In the genomic region with DNA sequence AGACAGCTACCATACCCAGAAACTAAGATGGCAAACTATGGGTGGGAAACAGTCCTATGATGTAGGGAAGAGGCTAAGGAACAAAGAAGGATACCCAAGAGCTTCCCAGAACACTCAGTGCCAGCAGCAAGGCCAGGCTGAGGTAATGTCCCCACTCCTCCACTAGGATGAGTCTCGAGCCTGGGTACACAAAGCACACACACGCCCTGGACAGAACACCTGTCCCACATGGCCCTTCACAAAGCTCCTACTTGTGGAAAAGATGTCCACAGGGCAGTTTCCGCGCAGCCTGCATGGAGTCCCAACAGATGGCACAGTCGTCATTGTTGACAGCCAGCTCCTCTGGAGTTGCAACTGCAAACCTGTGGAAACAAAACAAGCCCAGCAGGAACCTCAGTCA, we compare ENCODE assay signal across 1 cellular context.
TF ChIP-seq lines count a peak whose summit lies in the region.

No MANE protein-coding gene starts in this region.

TF ChIP-seq in SK-N-SH, 30 proteins besides CTCF, POLR2A, EP300 and RAD21 (continued from another document):
- TF ChIP-seq RXRA (IDR thresholded peaks at IDR 0.05; ENCODE audit: borderline replicate concordance, low read depth) (no peak), NRF1 (IDR thresholded peaks at IDR 0.05; ENCODE audit: low read depth, low read length) (no peak), POLR2AphosphoS5 (IDR thresholded peaks at IDR 0.05; ENCODE audit: low read depth, low read length) (no peak), TCF12 (IDR thresholded peaks at IDR 0.05) (no peak), TEAD4 (IDR thresholded peaks at IDR 0.05; ENCODE audit: borderline replicate concordance, insufficient read depth) (no peak), GABPA (IDR thresholded peaks at IDR 0.05; ENCODE audit: low read depth) (no peak)
